8 cellular contexts compared by ENCODE assay signal in genomic region chr21:45137612-45137937, GRCh38.
"Had no signal": no experiment of that assay in that cellular context is flagged by ENCODE, and none has a peak within 500 bp of the region (broad histone marks: within the 10 kb centered on the region; RNA-seq: fewer than 3 reads in every experiment).

No MANE protein-coding gene starts in this region.

- H3K27ac ChIP-seq: adrenal gland had no signal

- H3K9ac ChIP-seq: SK-N-SH had no signal

- H3K9me3 Mint-ChIP-seq: activated naive CD4-positive, alpha-beta T cell treated with anti-CD3 and anti-CD28 coated beads, Interleukin-2, amount 10 ng/mL, durations not matched to agents 7 days and 5 days; activated T-helper 1 cell treated with anti-CD3 and anti-CD28 coated beads, Interleukin-12 subunit alpha, Interleukin-12 subunit beta, Interleukin-2, Interleukin-4 antibody, amounts not matched to agents 30 ng/mL and 10 ng/mL and 1 ng/mL, durations not matched to agents 14 hours and 24 hours and 36 hours; central memory CD8-positive, alpha-beta T cell; natural killer cell treated with Interleukin-12 subunit alpha and Interleukin-12 subunit beta and Interleukin-15 and Interleukin-18, amount 100 ng/mL, for 72 hours had no signal

- H3K36me3 ChIP-seq: adrenal gland had no signal

- H3K4me3 Mint-ChIP-seq: activated naive CD4-positive, alpha-beta T cell treated with anti-CD3 and anti-CD28 coated beads, Interleukin-2, amount 10 ng/mL, durations not matched to agents 7 days and 5 days; activated T-helper 1 cell treated with anti-CD3 and anti-CD28 coated beads, Interleukin-12 subunit alpha, Interleukin-12 subunit beta, Interleukin-2, Interleukin-4 antibody, amounts not matched to agents 30 ng/mL and 10 ng/mL and 1 ng/mL, durations not matched to agents 14 hours and 24 hours and 36 hours; central memory CD8-positive, alpha-beta T cell; natural killer cell treated with Interleukin-12 subunit alpha and Interleukin-12 subunit beta and Interleukin-15 and Interleukin-18, amount 100 ng/mL, for 72 hours had no signal

- H3K9me3 ChIP-seq: adrenal gland, SK-N-SH, stomach, thoracic aorta had no signal

- H3K36me3 Mint-ChIP-seq: natural killer cell treated with Interleukin-12 subunit alpha and Interleukin-12 subunit beta and Interleukin-15 and Interleukin-18, amount 100 ng/mL, for 72 hours had no signal

- H3K9me2 ChIP-seq: SK-N-SH had no signal

- H3K27ac Mint-ChIP-seq: activated naive CD4-positive, alpha-beta T cell treated with anti-CD3 and anti-CD28 coated beads, Interleukin-2, amount 10 ng/mL, durations not matched to agents 7 days and 5 days; activated T-helper 1 cell treated with anti-CD3 and anti-CD28 coated beads, Interleukin-12 subunit alpha, Interleukin-12 subunit beta, Interleukin-2, Interleukin-4 antibody, amounts not matched to agents 30 ng/mL and 10 ng/mL and 1 ng/mL, durations not matched to agents 14 hours and 24 hours and 36 hours; natural killer cell treated with Interleukin-12 subunit alpha and Interleukin-12 subunit beta and Interleukin-15 and Interleukin-18, amount 100 ng/mL, for 72 hours had no signal

- H3K4me3 ChIP-seq: adrenal gland, stomach, thoracic aorta had no signal

- H3K27me3 Mint-ChIP-seq: activated naive CD4-positive, alpha-beta T cell treated with anti-CD3 and anti-CD28 coated beads, Interleukin-2, amount 10 ng/mL, durations not matched to agents 7 days and 5 days; central memory CD8-positive, alpha-beta T cell; natural killer cell treated with Interleukin-12 subunit alpha and Interleukin-12 subunit beta and Interleukin-15 and Interleukin-18, amount 100 ng/mL, for 72 hours had no signal

- H3K4me2 ChIP-seq: SK-N-SH had no signal

- H3K27me3 ChIP-seq: adrenal gland, stomach had no signal
